ENCODE assay signal across 8 cellular contexts in genomic region chr6:80457044-80457933, GRCh38.
A peak's percentile ranks its signal among the peaks of the same experiment; 100 is the strongest.
DNase-seq lines count a peak whose midpoint lies in the region; ATAC-seq and TF ChIP-seq lines count a peak whose summit lies in the region.

No MANE protein-coding gene starts in this region.

- H3K27ac Mint-ChIP-seq in endothelial cell (ENCODE audit: unreplicated experiment): no peak overlapping the region

- intact Hi-C loops in posterior cingulate gyrus (cut with DNase I): no loop called here

- no peaks in the 10 kb centered on the region for H3K27me3 Mint-ChIP-seq in endothelial cell (ENCODE audit: unreplicated experiment)

- no peaks in the 10 kb centered on the region for H3K36me3 Mint-ChIP-seq in endothelial cell (ENCODE audit: low read depth, unreplicated experiment)

- no peaks in the 10 kb centered on the region for H3K9me3 Mint-ChIP-seq in endothelial cell (ENCODE audit: unreplicated experiment)

- no peak overlapping the region for H3K27ac ChIP-seq in foreskin keratinocyte

- peaks cover 3% of the 10 kb centered on the region for H3K4me1 Mint-ChIP-seq in endothelial cell (ENCODE audit: unreplicated experiment)

- H3K4me3 Mint-ChIP-seq in endothelial cell (ENCODE audit: unreplicated experiment): no peak overlapping the region

- ATAC-seq in foreskin keratinocyte: peak; percentile 86

- DNase-seq in ELF-1 (ENCODE audit: low read depth, low spot score) (peak; percentile 9), SW480 (ENCODE audit: low spot score) (peak; percentile 17), foreskin keratinocyte (peak; percentile 88 to 93), posterior cingulate gyrus (peak; percentile 27 to 92 (median 48)), NCI-H1930 (lab: John Stamatoyannopoulos, UW) (no peak), DMS79 (lab: John Stamatoyannopoulos, UW) (no peak), endothelial cell (ENCODE audit: low spot score) (no peak), SHP77 (lab: John Stamatoyannopoulos, UW) (no peak)

- H3K4me1 ChIP-seq in foreskin keratinocyte: peaks cover 36% of the 10 kb centered on the region

- TF ChIP-seq CTCF in foreskin keratinocyte (conservative IDR thresholded peaks at IDR 0.05) (peak; percentile 9), endothelial cell (IDR thresholded peaks at IDR 0.05; ENCODE audit: unreplicated experiment) (no peak)

- H3K27me3 ChIP-seq in foreskin keratinocyte: no peaks in the 10 kb centered on the region

Comparison
In these comparisons a context has a peak if more than half of its experiments do, and no peak if none do; other contexts are left out.
1. DNase-seq: peak in ELF-1 (single experiment), SW480 (single experiment), foreskin keratinocyte (2 of 2) and posterior cingulate gyrus (10 of 10); none in NCI-H1930 (0 of 2), DMS79 (single experiment), endothelial cell (single experiment) and SHP77 (0 of 2).